ENCODE assay signal across 2 cellular contexts in the genomic region with DNA sequence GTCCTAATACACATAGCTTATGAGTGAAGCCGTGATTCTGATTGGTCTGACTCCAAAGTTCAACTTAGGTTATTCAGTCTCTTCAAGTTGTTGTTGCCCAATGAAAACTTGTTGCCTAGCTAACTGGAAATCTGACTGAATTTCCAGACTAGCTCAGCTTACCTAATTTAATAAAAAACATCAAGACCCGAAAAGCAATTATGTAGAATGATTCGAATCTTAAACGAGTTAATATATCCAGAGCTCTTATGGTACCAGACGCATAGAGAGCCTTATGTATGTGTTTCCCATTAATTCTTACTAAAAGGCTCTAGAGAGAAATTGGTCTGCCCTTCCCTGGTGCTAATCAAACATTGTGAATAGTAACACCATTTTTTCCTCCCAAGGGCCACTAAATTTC.
TF ChIP-seq lines count a peak whose summit lies in the region.

No MANE protein-coding gene starts in this region.

TF ChIP-seq in SK-N-SH treated with all-trans-retinoic acid at 6 μM for 48 hours, 23 proteins besides CTCF, POLR2A, EP300 and RAD21:
- TF ChIP-seq ESRRG (CRISPR knock-in tag; IDR thresholded peaks at IDR 0.05) (no peak), TOX (CRISPR knock-in tag; IDR thresholded peaks at IDR 0.05; ENCODE audit: borderline replicate concordance) (no peak), ARNTL (CRISPR knock-in tag; IDR thresholded peaks at IDR 0.05; ENCODE audit: borderline replicate concordance, low read depth) (no peak), SNAI2 (CRISPR knock-in tag; IDR thresholded peaks at IDR 0.05) (no peak), ISL1 (CRISPR knock-in tag; IDR thresholded peaks at IDR 0.05) (no peak), TCF4 (CRISPR knock-in tag; IDR thresholded peaks at IDR 0.05; ENCODE audit: borderline replicate concordance) (peak; percentile 79), ZFP30 (CRISPR knock-in tag; IDR thresholded peaks at IDR 0.05) (0 out of 2 replicates have a peak, but pooled peaks have one; percentile 22), PPARA (CRISPR knock-in tag; IDR thresholded peaks at IDR 0.05; ENCODE audit: borderline replicate concordance) (no peak), ZNF565 (CRISPR knock-in tag; conservative IDR thresholded peaks at IDR 0.05; ENCODE audit: low read depth) (no peak), RARB (CRISPR knock-in tag; IDR thresholded peaks at IDR 0.05) (no peak), OSR1 (CRISPR knock-in tag; IDR thresholded peaks at IDR 0.05) (no peak), ZC3H10 (CRISPR knock-in tag; IDR thresholded peaks at IDR 0.05) (no peak), ZNF70 (CRISPR knock-in tag; IDR thresholded peaks at IDR 0.05) (no peak)
- TF ChIP-seq, protein P1, sequence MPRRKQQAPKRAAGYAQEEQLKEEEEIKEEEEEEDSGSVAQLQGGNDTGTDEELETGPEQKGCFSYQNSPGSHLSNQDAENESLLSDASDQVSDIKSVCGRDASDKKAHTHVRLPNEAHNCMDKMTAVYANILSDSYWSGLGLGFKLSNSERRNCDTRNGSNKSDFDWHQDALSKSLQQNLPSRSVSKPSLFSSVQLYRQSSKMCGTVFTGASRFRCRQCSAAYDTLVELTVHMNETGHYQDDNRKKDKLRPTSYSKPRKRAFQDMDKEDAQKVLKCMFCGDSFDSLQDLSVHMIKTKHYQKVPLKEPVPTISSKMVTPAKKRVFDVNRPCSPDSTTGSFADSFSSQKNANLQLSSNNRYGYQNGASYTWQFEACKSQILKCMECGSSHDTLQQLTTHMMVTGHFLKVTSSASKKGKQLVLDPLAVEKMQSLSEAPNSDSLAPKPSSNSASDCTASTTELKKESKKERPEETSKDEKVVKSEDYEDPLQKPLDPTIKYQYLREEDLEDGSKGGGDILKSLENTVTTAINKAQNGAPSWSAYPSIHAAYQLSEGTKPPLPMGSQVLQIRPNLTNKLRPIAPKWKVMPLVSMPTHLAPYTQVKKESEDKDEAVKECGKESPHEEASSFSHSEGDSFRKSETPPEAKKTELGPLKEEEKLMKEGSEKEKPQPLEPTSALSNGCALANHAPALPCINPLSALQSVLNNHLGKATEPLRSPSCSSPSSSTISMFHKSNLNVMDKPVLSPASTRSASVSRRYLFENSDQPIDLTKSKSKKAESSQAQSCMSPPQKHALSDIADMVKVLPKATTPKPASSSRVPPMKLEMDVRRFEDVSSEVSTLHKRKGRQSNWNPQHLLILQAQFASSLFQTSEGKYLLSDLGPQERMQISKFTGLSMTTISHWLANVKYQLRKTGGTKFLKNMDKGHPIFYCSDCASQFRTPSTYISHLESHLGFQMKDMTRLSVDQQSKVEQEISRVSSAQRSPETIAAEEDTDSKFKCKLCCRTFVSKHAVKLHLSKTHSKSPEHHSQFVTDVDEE (CRISPR knock-in tag; IDR thresholded peaks at IDR 0.05): no peak
- TF ChIP-seq, protein P2, sequence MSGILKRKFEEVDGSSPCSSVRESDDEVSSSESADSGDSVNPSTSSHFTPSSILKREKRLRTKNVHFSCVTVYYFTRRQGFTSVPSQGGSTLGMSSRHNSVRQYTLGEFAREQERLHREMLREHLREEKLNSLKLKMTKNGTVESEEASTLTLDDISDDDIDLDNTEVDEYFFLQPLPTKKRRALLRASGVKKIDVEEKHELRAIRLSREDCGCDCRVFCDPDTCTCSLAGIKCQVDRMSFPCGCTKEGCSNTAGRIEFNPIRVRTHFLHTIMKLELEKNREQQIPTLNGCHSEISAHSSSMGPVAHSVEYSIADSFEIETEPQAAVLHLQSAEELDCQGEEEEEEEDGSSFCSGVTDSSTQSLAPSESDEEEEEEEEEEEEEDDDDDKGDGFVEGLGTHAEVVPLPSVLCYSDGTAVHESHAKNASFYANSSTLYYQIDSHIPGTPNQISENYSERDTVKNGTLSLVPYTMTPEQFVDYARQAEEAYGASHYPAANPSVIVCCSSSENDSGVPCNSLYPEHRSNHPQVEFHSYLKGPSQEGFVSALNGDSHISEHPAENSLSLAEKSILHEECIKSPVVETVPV (CRISPR knock-in tag; IDR thresholded peaks at IDR 0.05): no peak
TF ChIP-seq in SK-N-SH treated with all-trans-retinoic acid at 6 μM for 48 hours: peak in this region for 2.

TF ChIP-seq in HepG2, 621 proteins besides CTCF, POLR2A, EP300 and RAD21:
- TF ChIP-seq PTBP1 (IDR thresholded peaks at IDR 0.05; ENCODE audit: low read depth, low read length, poor library complexity, severe bottlenecking) (no peak), RBM39 (IDR thresholded peaks at IDR 0.05; ENCODE audit: low read depth, low read length, poor library complexity, severe bottlenecking) (no peak), DDIT3 (CRISPR knock-in tag; IDR thresholded peaks at IDR 0.05) (no peak), HES4 (CRISPR knock-in tag; IDR thresholded peaks at IDR 0.05; ENCODE audit: borderline replicate concordance) (no peak), SALL1 (CRISPR knock-in tag; IDR thresholded peaks at IDR 0.05) (no peak), ZMYM3 (CRISPR knock-in tag; IDR thresholded peaks at IDR 0.05) (no peak), ZNF850 (CRISPR knock-in tag; conservative IDR thresholded peaks at IDR 0.05) (no peak), SP140L (CRISPR knock-in tag; IDR thresholded peaks at IDR 0.05; ENCODE audit: borderline replicate concordance) (no peak), MAF1 (CRISPR knock-in tag; IDR thresholded peaks at IDR 0.05; ENCODE audit: borderline replicate concordance) (no peak), FOXK2 (IDR thresholded peaks at IDR 0.05) (no peak), FOXA3 (CRISPR knock-in tag; IDR thresholded peaks at IDR 0.05) (no peak), ZBTB8A (CRISPR knock-in tag; IDR thresholded peaks at IDR 0.05; ENCODE audit: borderline replicate concordance, low read depth) (no peak), ZXDC (CRISPR knock-in tag; IDR thresholded peaks at IDR 0.05) (no peak), DMAP1 (CRISPR knock-in tag; IDR thresholded peaks at IDR 0.05) (no peak), ZNF318 (CRISPR knock-in tag; IDR thresholded peaks at IDR 0.05) (no peak), SNAI1 (CRISPR knock-in tag; IDR thresholded peaks at IDR 0.05; ENCODE audit: borderline replicate concordance) (no peak; the same call in 1 of the 2 replicates)
- TF ChIP-seq, protein P3, sequence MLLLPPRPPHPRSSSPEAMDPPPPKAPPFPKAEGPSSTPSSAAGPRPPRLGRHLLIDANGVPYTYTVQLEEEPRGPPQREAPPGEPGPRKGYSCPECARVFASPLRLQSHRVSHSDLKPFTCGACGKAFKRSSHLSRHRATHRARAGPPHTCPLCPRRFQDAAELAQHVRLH (CRISPR knock-in tag; IDR thresholded peaks at IDR 0.05; ENCODE audit: borderline replicate concordance, low read depth): no peak
